ENCODE assay signal across 8 cellular contexts in the genomic region with DNA sequence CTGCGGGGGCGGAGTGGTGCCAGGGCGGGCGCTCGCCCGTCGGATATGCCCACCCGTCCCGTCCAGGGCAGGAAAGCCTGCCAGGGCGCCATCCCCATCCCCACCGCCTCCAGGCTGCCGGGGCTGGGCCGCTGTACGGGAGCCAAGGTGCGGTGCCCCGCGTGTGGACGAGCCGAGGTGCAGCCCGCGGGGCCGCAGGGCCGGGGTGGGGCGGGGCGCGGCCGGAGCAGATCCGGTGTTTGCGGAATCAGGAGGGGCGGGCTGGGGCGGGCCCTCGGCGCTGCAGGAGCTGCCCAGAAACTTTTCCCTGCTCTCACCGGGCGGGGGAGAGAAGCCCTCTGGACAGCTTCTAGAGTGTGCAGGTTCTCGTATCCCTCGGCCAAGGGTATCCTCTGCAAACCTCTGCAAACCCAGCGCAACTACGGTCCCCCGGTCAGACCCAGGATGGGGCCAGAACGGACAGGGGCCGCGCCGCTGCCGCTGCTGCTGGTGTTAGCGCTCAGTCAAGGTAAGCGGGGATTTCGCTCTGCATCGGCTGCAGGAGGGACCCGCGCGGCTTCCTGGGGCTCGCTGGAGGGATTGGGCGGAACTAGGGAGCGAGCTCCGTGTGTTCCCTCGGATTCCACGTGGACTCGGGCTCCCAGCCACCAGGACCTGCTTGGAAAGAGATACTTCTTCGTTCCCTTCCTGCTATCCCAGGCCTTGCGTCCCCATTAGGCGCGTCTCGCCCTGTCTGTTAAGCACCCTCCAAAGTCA. TPM values are rescaled to one million over a fixed set of nuclear protein-coding genes. Genes with fewer than 3 reads are reported as not detected.
DNase-seq lines count a peak whose midpoint lies in the region; ATAC-seq and TF ChIP-seq lines count a peak whose summit lies in the region.

A gene (plus strand): TSS at position 328 of the 756 bp plus-strand sequence. CDS start 117 bp downstream, at position 445.

- no peak within 1 kb of the TSS for H2AK5ac ChIP-seq in mesenchymal stem cell (ENCODE audit: low read length, severe bottlenecking)

- H2BK15ac ChIP-seq in mesenchymal stem cell (ENCODE audit: low read depth, poor library complexity, severe bottlenecking): peak within 1 kb of the TSS; percentile 91

- WGBS in mesenchymal stem cell: under 1% methylated on average over 44 of the region's 64 CpGs

- H3K27ac ChIP-seq in mesenchymal stem cell (ENCODE audit: low read length, poor library complexity, severe bottlenecking) (peak within 1 kb of the TSS; percentile 46), subcutaneous abdominal adipose tissue (ENCODE audit: low read depth, low read length) (no peak within 1 kb of the TSS)

- H3K4me3 ChIP-seq in endocrine pancreas (ENCODE audit: control insufficient read depth, insufficient read depth, low read length) (peak within 1 kb of the TSS; percentile 62), mesenchymal stem cell (ENCODE audit: insufficient read depth in 1 of 2, low read depth in 1 of 2, low read length in 2 of 2) (peak within 1 kb of the TSS; percentile 84 to 86), subcutaneous abdominal adipose tissue (ENCODE audit: low read depth in 1 of 5, low read length in 5 of 5) (peak within 1 kb of the TSS; percentile 65 to 83 (median 76))

- H3K4ac ChIP-seq in mesenchymal stem cell (ENCODE audit: low read depth in 1 of 2, low read length in 2 of 2): peak within 1 kb of the TSS; percentile 36 to 93

- peak within 1 kb of the TSS in 1 of 2 experiments; percentile 96 for H3K23ac ChIP-seq in mesenchymal stem cell (ENCODE audit: low read length in 2 of 2)

- H3K4me2 ChIP-seq in mesenchymal stem cell (ENCODE audit: low read length, poor library complexity, severe bottlenecking): peak within 1 kb of the TSS; percentile 90

- no peak for TF ChIP-seq RAD21 in Ishikawa (IDR thresholded peaks at IDR 0.05; ENCODE audit: low read depth)

- H2BK120ac ChIP-seq in mesenchymal stem cell (ENCODE audit: low read depth, low read length): peak within 1 kb of the TSS; percentile 21

- TF ChIP-seq EP300 in Ishikawa (IDR thresholded peaks at IDR 0.05; ENCODE audit: borderline replicate concordance): no peak

- peak; percentile 35 for DNase-seq in Ammon's horn (ENCODE audit: low spot score)
- peak; percentile 30 for DNase-seq in activated CD4-positive, alpha-beta T cell treated with anti-CD3 and anti-CD28 coated beads for 48 hours
- DNase-seq in mesenchymal stem cell: peak; percentile 65
- no peak for DNase-seq in NOMO-1 treated with DMSO at 0.1 percent for 48 hours (lab: John Stamatoyannopoulos, UW; ENCODE audit: unreplicated experiment)

- no peaks in the 10 kb centered on the region for H3K9me3 ChIP-seq in endocrine pancreas (ENCODE audit: control insufficient read depth, low read length)
- H3K9me3 ChIP-seq in mesenchymal stem cell (ENCODE audit: control insufficient read depth, low read length): no peaks in the 10 kb centered on the region
- no peaks in the 10 kb centered on the region for H3K9me3 ChIP-seq in subcutaneous abdominal adipose tissue (ENCODE audit: control insufficient read depth in 5 of 5, low read length in 5 of 5)

- H4K91ac ChIP-seq in mesenchymal stem cell (ENCODE audit: low read length): peak within 1 kb of the TSS; percentile 19

- H3K14ac ChIP-seq in mesenchymal stem cell (ENCODE audit: low read length in 2 of 2): peak within 1 kb of the TSS in 1 of 2 experiments; percentile 97

- ATAC-seq in GM19468 (IDR thresholded peaks at IDR 0.05; ENCODE audit: extremely low read depth, unreplicated experiment): peak; percentile 23

- peak within 1 kb of the TSS in 1 of 2 experiments; percentile 78 for H2BK12ac ChIP-seq in mesenchymal stem cell (ENCODE audit: low read length in 2 of 2)

- H3K36me3 ChIP-seq in endocrine pancreas (ENCODE audit: control insufficient read depth, insufficient read depth, low read length) (no peaks in the 10 kb centered on the region), mesenchymal stem cell (ENCODE audit: control insufficient read depth in 1 of 2, insufficient read depth in 2 of 2, low read depth in 1 of 2, low read length in 2 of 2) (peaks cover 0 to 7% of the 10 kb centered on the region in 2 experiments), subcutaneous abdominal adipose tissue (ENCODE audit: control insufficient read depth in 5 of 5, insufficient read depth in 5 of 5, low read length in 5 of 5) (no peaks in the 10 kb centered on the region)

- peak within 1 kb of the TSS; percentile 89 for H4K8ac ChIP-seq in mesenchymal stem cell (ENCODE audit: low read length)

- peak within 1 kb of the TSS; percentile 19 to 96 for H3K18ac ChIP-seq in mesenchymal stem cell (ENCODE audit: low read depth in 1 of 2, low read length in 2 of 2)

- H2BK5ac ChIP-seq in mesenchymal stem cell (ENCODE audit: low read depth, low read length, poor library complexity, severe bottlenecking): no peak within 1 kb of the TSS

- H2AFZ ChIP-seq in mesenchymal stem cell (ENCODE audit: low read depth, low read length): peak within 1 kb of the TSS; percentile 98

- peaks cover 10% of the 10 kb centered on the region for H3K79me1 ChIP-seq in mesenchymal stem cell (replicated peaks; ENCODE audit: low read length, poor library complexity, severe bottlenecking)

- H3K9ac ChIP-seq in endocrine pancreas (ENCODE audit: control insufficient read depth, insufficient read depth, low read length) (peak within 1 kb of the TSS; percentile 79), mesenchymal stem cell (ENCODE audit: low read length) (peak within 1 kb of the TSS; percentile 86), subcutaneous abdominal adipose tissue (ENCODE audit: low read length in 5 of 5) (peak within 1 kb of the TSS in 3 of 5 donors; percentile 23 to 59 (median 45))

- H3K27me3 ChIP-seq in endocrine pancreas (ENCODE audit: control insufficient read depth, insufficient read depth, low read length): no peaks in the 10 kb centered on the region
- no peaks in the 10 kb centered on the region for H3K27me3 ChIP-seq in mesenchymal stem cell (ENCODE audit: control insufficient read depth in 1 of 2, insufficient read depth in 1 of 2, low read length in 2 of 2)
- peaks cover 0 to 9% (median 2%) of the 10 kb centered on the region in 5 donors for H3K27me3 ChIP-seq in subcutaneous abdominal adipose tissue (ENCODE audit: control insufficient read depth in 5 of 5, insufficient read depth in 4 of 5, low read length in 5 of 5)

- H3K4me1 ChIP-seq in endocrine pancreas (ENCODE audit: control insufficient read depth, insufficient read depth, low read length) (no peaks in the 10 kb centered on the region), mesenchymal stem cell (ENCODE audit: control insufficient read depth, insufficient read depth, low read depth, low read length) (peaks cover 9% of the 10 kb centered on the region), subcutaneous abdominal adipose tissue (ENCODE audit: control insufficient read depth in 5 of 5, insufficient read depth in 5 of 5, low read length in 5 of 5) (peaks cover 0 to 24% (median 18%) of the 10 kb centered on the region in 5 donors)

TF ChIP-seq in Ishikawa, 13 proteins besides CTCF, POLR2A, EP300 and RAD21:
- TF ChIP-seq NFIC (IDR thresholded peaks at IDR 0.05) (no peak), TAF1 (IDR thresholded peaks at IDR 0.05; ENCODE audit: low read depth) (no peak), YY1 (IDR thresholded peaks at IDR 0.05; ENCODE audit: low read depth) (no peak), EGR1 (IDR thresholded peaks at IDR 0.05) (peak; percentile 90), TCF12 (IDR thresholded peaks at IDR 0.05; ENCODE audit: low read depth) (no peak), FOXM1 (IDR thresholded peaks at IDR 0.05; ENCODE audit: borderline replicate concordance, low read depth) (no peak), CEBPB (IDR thresholded peaks at IDR 0.05) (no peak), CREB1 (IDR thresholded peaks at IDR 0.05; ENCODE audit: low read depth) (no peak), TEAD4 (IDR thresholded peaks at IDR 0.05) (no peak), ZBTB7A (IDR thresholded peaks at IDR 0.05; ENCODE audit: low read depth) (0 out of 2 replicates have a peak, but pooled peaks have one; percentile 30)
- TF ChIP-seq, protein P1, sequence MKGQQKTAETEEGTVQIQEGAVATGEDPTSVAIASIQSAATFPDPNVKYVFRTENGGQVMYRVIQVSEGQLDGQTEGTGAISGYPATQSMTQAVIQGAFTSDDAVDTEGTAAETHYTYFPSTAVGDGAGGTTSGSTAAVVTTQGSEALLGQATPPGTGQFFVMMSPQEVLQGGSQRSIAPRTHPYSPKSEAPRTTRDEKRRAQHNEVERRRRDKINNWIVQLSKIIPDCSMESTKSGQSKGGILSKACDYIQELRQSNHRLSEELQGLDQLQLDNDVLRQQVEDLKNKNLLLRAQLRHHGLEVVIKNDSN (IDR thresholded peaks at IDR 0.05): no peak
- TF ChIP-seq, protein P2, sequence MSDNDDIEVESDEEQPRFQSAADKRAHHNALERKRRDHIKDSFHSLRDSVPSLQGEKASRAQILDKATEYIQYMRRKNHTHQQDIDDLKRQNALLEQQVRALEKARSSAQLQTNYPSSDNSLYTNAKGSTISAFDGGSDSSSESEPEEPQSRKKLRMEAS (IDR thresholded peaks at IDR 0.05): 0 out of 2 replicates have a peak, but pooled peaks have one; percentile 32
- TF ChIP-seq, protein P3, sequence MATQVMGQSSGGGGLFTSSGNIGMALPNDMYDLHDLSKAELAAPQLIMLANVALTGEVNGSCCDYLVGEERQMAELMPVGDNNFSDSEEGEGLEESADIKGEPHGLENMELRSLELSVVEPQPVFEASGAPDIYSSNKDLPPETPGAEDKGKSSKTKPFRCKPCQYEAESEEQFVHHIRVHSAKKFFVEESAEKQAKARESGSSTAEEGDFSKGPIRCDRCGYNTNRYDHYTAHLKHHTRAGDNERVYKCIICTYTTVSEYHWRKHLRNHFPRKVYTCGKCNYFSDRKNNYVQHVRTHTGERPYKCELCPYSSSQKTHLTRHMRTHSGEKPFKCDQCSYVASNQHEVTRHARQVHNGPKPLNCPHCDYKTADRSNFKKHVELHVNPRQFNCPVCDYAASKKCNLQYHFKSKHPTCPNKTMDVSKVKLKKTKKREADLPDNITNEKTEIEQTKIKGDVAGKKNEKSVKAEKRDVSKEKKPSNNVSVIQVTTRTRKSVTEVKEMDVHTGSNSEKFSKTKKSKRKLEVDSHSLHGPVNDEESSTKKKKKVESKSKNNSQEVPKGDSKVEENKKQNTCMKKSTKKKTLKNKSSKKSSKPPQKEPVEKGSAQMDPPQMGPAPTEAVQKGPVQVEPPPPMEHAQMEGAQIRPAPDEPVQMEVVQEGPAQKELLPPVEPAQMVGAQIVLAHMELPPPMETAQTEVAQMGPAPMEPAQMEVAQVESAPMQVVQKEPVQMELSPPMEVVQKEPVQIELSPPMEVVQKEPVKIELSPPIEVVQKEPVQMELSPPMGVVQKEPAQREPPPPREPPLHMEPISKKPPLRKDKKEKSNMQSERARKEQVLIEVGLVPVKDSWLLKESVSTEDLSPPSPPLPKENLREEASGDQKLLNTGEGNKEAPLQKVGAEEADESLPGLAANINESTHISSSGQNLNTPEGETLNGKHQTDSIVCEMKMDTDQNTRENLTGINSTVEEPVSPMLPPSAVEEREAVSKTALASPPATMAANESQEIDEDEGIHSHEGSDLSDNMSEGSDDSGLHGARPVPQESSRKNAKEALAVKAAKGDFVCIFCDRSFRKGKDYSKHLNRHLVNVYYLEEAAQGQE (IDR thresholded peaks at IDR 0.05; ENCODE audit: low read depth): no peak

RNA-seq across cellular contexts. Expression of the gene that starts here (rescaled TPM):
- 24.1 TPM for polyA plus RNA-seq in mesenchymal stem cell (2013, experiment 1 of 2)
- polyA plus RNA-seq in mesenchymal stem cell (2013, experiment 2 of 2): 23.8 TPM
